Comparison of ENCODE assay signal across 12 cellular contexts in the genomic region with DNA sequence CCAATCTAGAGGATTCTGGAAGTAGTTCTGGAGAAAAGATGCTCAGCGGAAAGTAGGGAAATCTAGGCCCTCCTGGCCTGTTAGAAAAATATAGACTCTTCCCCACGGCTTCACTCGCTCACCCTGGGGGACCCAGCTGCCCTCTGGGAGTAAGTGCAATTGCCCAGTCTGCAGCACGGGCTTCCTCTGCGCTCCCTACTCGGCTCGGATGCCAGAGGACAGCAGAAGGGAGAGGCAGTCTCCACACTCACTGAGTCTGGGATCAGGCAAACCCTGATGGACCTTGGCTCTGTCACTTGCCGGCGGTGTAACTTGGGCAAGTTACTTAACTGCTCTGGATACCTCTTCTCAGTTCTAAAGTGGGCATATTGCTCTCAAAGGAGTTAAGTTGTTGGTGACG. TPM values are rescaled to one million over a fixed set of nuclear protein-coding genes. Genes with fewer than 3 reads are reported as not detected.
DNase-seq lines count a peak whose midpoint lies in the region; ATAC-seq and TF ChIP-seq lines count a peak whose summit lies in the region.
"Had no signal": no experiment of that assay in that cellular context is flagged by ENCODE, and none has a peak within 500 bp of the region (broad histone marks: within the 10 kb centered on the region; RNA-seq: fewer than 3 reads in every experiment).

No MANE protein-coding gene starts in this region.

- H3K27me3 Mint-ChIP-seq in GM23338 (ENCODE audit: insufficient read depth, low read depth, poor library complexity), result peaks cover 62% of the 10 kb centered on the region
- peaks cover 57% of the 10 kb centered on the region for H3K27me3 Mint-ChIP-seq in activated T-helper 1 cell treated with anti-CD3 and anti-CD28 coated beads, Interleukin-12 subunit alpha, Interleukin-12 subunit beta, Interleukin-2, Interleukin-4 antibody, amounts not matched to agents 30 ng/mL and 10 ng/mL and 1 ng/mL, durations not matched to agents 14 hours and 24 hours and 36 hours (ENCODE audit: insufficient read depth)
- peaks cover 72% of the 10 kb centered on the region for H3K27me3 Mint-ChIP-seq in activated T-cell treated with anti-CD3 and anti-CD28 coated beads, Interleukin-2, amount 50 U/mL, for 4 hours (ENCODE audit: low read depth)

- in situ Hi-C loops in gastrocnemius medialis (cut with MboI; ENCODE audit: low sequenced_read_pairs in 4 of 4), result no loop called here

- peak overlapping the region; percentile 87 for H3K4me3 Mint-ChIP-seq in GM23338
- peak overlapping the region; percentile 73 for H3K4me3 Mint-ChIP-seq in activated T-helper 1 cell treated with anti-CD3 and anti-CD28 coated beads, Interleukin-12 subunit alpha, Interleukin-12 subunit beta, Interleukin-2, Interleukin-4 antibody, amounts not matched to agents 30 ng/mL and 10 ng/mL and 1 ng/mL, durations not matched to agents 14 hours and 24 hours and 36 hours
- H3K4me3 Mint-ChIP-seq in activated T-cell treated with anti-CD3 and anti-CD28 coated beads, Interleukin-2, amount 50 U/mL, for 4 hours, result no peak overlapping the region

- no peaks in the 10 kb centered on the region for H4K20me1 ChIP-seq in GM23338 (replicated peaks; ENCODE audit: insufficient read depth)

- peaks cover 6% of the 10 kb centered on the region; the same call in 2 of the 3 replicates for H3K9me3 Mint-ChIP-seq in GM23338
- H3K9me3 Mint-ChIP-seq in activated T-helper 1 cell treated with anti-CD3 and anti-CD28 coated beads, Interleukin-12 subunit alpha, Interleukin-12 subunit beta, Interleukin-2, Interleukin-4 antibody, amounts not matched to agents 30 ng/mL and 10 ng/mL and 1 ng/mL, durations not matched to agents 14 hours and 24 hours and 36 hours, result no peaks in the 10 kb centered on the region
- no peaks in the 10 kb centered on the region for H3K9me3 Mint-ChIP-seq in activated T-cell treated with anti-CD3 and anti-CD28 coated beads, Interleukin-2, amount 50 U/mL, for 4 hours

- H3F3A ChIP-seq in GM23338 (replicated peaks; ENCODE audit: low read depth), result peaks cover 22% of the 10 kb centered on the region

- peaks cover 50% of the 10 kb centered on the region for H3K4me1 ChIP-seq in GM23338 (ENCODE audit: insufficient read depth)
- H3K4me1 ChIP-seq in iPS-20b (ENCODE audit: insufficient read depth, low read length), result peaks cover 13% of the 10 kb centered on the region; the same call in 1 of the 2 replicates
- peaks cover 6 to 28% of the 10 kb centered on the region in 2 donors for H3K4me1 ChIP-seq in gastrocnemius medialis

- H3K36me3 Mint-ChIP-seq in GM23338 (ENCODE audit: low read depth), result peaks cover 11% of the 10 kb centered on the region
- no peaks in the 10 kb centered on the region for H3K36me3 Mint-ChIP-seq in activated T-helper 1 cell treated with anti-CD3 and anti-CD28 coated beads, Interleukin-12 subunit alpha, Interleukin-12 subunit beta, Interleukin-2, Interleukin-4 antibody, amounts not matched to agents 30 ng/mL and 10 ng/mL and 1 ng/mL, durations not matched to agents 14 hours and 24 hours and 36 hours (ENCODE audit: low read depth)
- no peaks in the 10 kb centered on the region for H3K36me3 Mint-ChIP-seq in activated T-cell treated with anti-CD3 and anti-CD28 coated beads, Interleukin-2, amount 50 U/mL, for 4 hours (ENCODE audit: insufficient read depth)

- H3K4me1 Mint-ChIP-seq in GM23338, result peaks cover 65% of the 10 kb centered on the region
- H3K4me1 Mint-ChIP-seq in activated T-helper 1 cell treated with anti-CD3 and anti-CD28 coated beads, Interleukin-12 subunit alpha, Interleukin-12 subunit beta, Interleukin-2, Interleukin-4 antibody, amounts not matched to agents 30 ng/mL and 10 ng/mL and 1 ng/mL, durations not matched to agents 14 hours and 24 hours and 36 hours (ENCODE audit: low read depth), result peaks cover 17% of the 10 kb centered on the region
- H3K4me1 Mint-ChIP-seq in activated T-cell treated with anti-CD3 and anti-CD28 coated beads, Interleukin-2, amount 50 U/mL, for 4 hours (ENCODE audit: low read depth), result peaks cover 23% of the 10 kb centered on the region

- H3K27me3 ChIP-seq in GM23338 (ENCODE audit: insufficient read depth), result peaks cover 79% of the 10 kb centered on the region
- peaks cover 78% of the 10 kb centered on the region for H3K27me3 ChIP-seq in iPS-20b (ENCODE audit: insufficient read depth, low read length)
- peaks cover 41 to 71% (median 43%) of the 10 kb centered on the region in 3 donors for H3K27me3 ChIP-seq in gastrocnemius medialis

- H3K4me3 ChIP-seq in GM23338 (peak overlapping the region; percentile 64), iPS-20b (ENCODE audit: low read length) (peak overlapping the region; percentile 73), gastrocnemius medialis (peak overlapping the region; percentile 57 to 86 (median 60))

- no peaks in the 10 kb centered on the region for H3K36me3 ChIP-seq in GM23338 (ENCODE audit: insufficient read depth)
- no peaks in the 10 kb centered on the region for H3K36me3 ChIP-seq in iPS-20b (ENCODE audit: insufficient read depth, low read depth, low read length)
- no peaks in the 10 kb centered on the region for H3K36me3 ChIP-seq in gastrocnemius medialis

- no peak for TF ChIP-seq POLR2A in gastrocnemius medialis (IDR thresholded peaks at IDR 0.05)

- H3K9ac ChIP-seq in iPS-20b (ENCODE audit: low read depth, low read length), result 0 out of 2 replicates have a peak overlapping the region, but pooled peaks have one; percentile 19

- no peak overlapping the region for H3K27ac Mint-ChIP-seq in GM23338
- no peak overlapping the region for H3K27ac Mint-ChIP-seq in activated T-helper 1 cell treated with anti-CD3 and anti-CD28 coated beads, Interleukin-12 subunit alpha, Interleukin-12 subunit beta, Interleukin-2, Interleukin-4 antibody, amounts not matched to agents 30 ng/mL and 10 ng/mL and 1 ng/mL, durations not matched to agents 14 hours and 24 hours and 36 hours
- H3K27ac Mint-ChIP-seq: activated CD8-positive, alpha-beta T cell treated with anti-CD3 and anti-CD28 coated beads, Interleukin-2, amount 10 ng/mL, durations not matched to agents 7 days and 5 days had no signal

- H3K79me2 ChIP-seq in GM23338 (replicated peaks; ENCODE audit: insufficient read depth), result no peaks in the 10 kb centered on the region

- H3K9me3 ChIP-seq in iPS-20b (ENCODE audit: insufficient read depth, low read depth, low read length), result no peaks in the 10 kb centered on the region
- no peaks in the 10 kb centered on the region for H3K9me3 ChIP-seq in gastrocnemius medialis

- no peaks in the 10 kb centered on the region for H3K9me2 ChIP-seq in GM23338 (ENCODE audit: insufficient read depth)

- intact Hi-C loops in activated T-helper 1 cell treated with anti-CD3 and anti-CD28 coated beads, Interleukin-12 subunit alpha, Interleukin-12 subunit beta, Interleukin-2, Interleukin-4 antibody, amounts not matched to agents 30 ng/mL and 10 ng/mL and 1 ng/mL, durations not matched to agents 14 hours and 24 hours and 36 hours (cut with micrococcal nuclease), result loop anchor here (5.0 kb wide), 1 partner anchor 522 kb away; no protein-coding TSS in a partner anchor
- intact Hi-C loops in gastrocnemius medialis (cut with DNase I; ENCODE audit: low total_unique reads), result no loop called here

- peak overlapping the region; percentile 88 for H3K4me2 ChIP-seq in GM23338

- no peak for TF ChIP-seq CTCF in GM23338 (conservative IDR thresholded peaks at IDR 0.05; ENCODE audit: low read depth in 2 of 2)
- no peak for TF ChIP-seq CTCF in gastrocnemius medialis (IDR thresholded peaks at IDR 0.05 in 4 of 5, conservative IDR thresholded peaks at IDR 0.05 in 1 of 5)

- H3K27ac ChIP-seq in GM23338 (ENCODE audit: low read depth), result no peak overlapping the region
- H3K27ac ChIP-seq in iPS-20b (ENCODE audit: low read length), result no peak overlapping the region
- H3K27ac ChIP-seq in gastrocnemius medialis, result no peak overlapping the region

- DNase-seq in GM23338 (ENCODE audit: low spot score) (peak; percentile 38), gastrocnemius medialis (no peak), NCI-H526 treated with DMSO at 0.1 percent for 48 hours (lab: John Stamatoyannopoulos, UW) (no peak)
- DNase-seq in activated T-helper 1 cell treated with anti-CD3 and anti-CD28 coated beads, Interleukin-12 subunit alpha, Interleukin-12 subunit beta, Interleukin-2, Interleukin-4 antibody, amounts not matched to agents 30 ng/mL and 10 ng/mL and 1 ng/mL, durations not matched to agents 14 hours and 24 hours and 36 hours (ENCODE audit: low spot score), result no peak
- no peak for DNase-seq in activated T-cell treated with anti-CD3 and anti-CD28 coated beads, Interleukin-2, amount 50 U/mL, for 4 hours
- DNase-seq: activated CD8-positive, alpha-beta T cell treated with anti-CD3 and anti-CD28 coated beads, Interleukin-2, amount 10 ng/mL, durations not matched to agents 7 days and 5 days; DMS153; left colon; NCI-H69 had no signal

- ATAC-seq in GM23338, result peak; percentile 13
- ATAC-seq in gastrocnemius medialis, result no peak
- ATAC-seq in activated T-cell treated with anti-CD3 and anti-CD28 coated beads, Interleukin-2, amount 50 U/mL, for 4 hours, result no peak
- ATAC-seq in HG03442 (IDR thresholded peaks at IDR 0.05; ENCODE audit: unreplicated experiment), result no peak
- ATAC-seq: activated CD8-positive, alpha-beta T cell treated with anti-CD3 and anti-CD28 coated beads, Interleukin-2, amount 10 ng/mL, durations not matched to agents 7 days and 5 days; esophagus mucosa had no signal

- H2AFZ ChIP-seq in GM23338, result peak overlapping the region; percentile 85

TF ChIP-seq in GM23338, 12 proteins besides CTCF, POLR2A, EP300 and RAD21 (continues in another document):
- TF ChIP-seq NANOG (IDR thresholded peaks at IDR 0.05; ENCODE audit: borderline replicate concordance) (no peak), JUNB (IDR thresholded peaks at IDR 0.05; ENCODE audit: unreplicated experiment) (no peak)

RNA-seq across cellular contexts. Expression of gene SHISA3, which starts 2.1 kb away (rescaled TPM):
- total RNA-seq in GM23338 (2014; rRNA removed; shearing (Covaris generic)), result 4.4 and 6.6 TPM in 2 replicates
- polyA plus RNA-seq in GM23338 (2016; fragmentation: Nextera tagmentation; extraction: Ambion mirVana), result 3.5 and 5.0 TPM in 2 replicates
- not detected in 2 replicates for total RNA-seq in activated T-helper 1 cell treated with anti-CD3 and anti-CD28 coated beads, Interleukin-12 subunit alpha, Interleukin-12 subunit beta, Interleukin-2, Interleukin-4 antibody, amounts not matched to agents 30 ng/mL and 10 ng/mL and 1 ng/mL, durations not matched to agents 14 hours and 24 hours and 36 hours
- total RNA-seq in gastrocnemius medialis, result 1 to 10 TPM in 3 of 4 donors, under 1 TPM in 1; 0.31 to 2.1 (median 1.2) TPM
- under 1 TPM in 2 of 3 donors, not detected in 1; 0.11 to 0.18 TPM for total RNA-seq in activated T-cell treated with anti-CD3 and anti-CD28 coated beads, Interleukin-2, amount 50 U/mL, for 4 hours
- total RNA-seq: esophagus mucosa had no signal
